In genomic region chr18:12862467-12862866, GRCh38 we compare ENCODE assay signal across 1 cellular context.
TF ChIP-seq lines count a peak whose summit lies in the region.

No MANE protein-coding gene starts in this region.

TF ChIP-seq in K562, 482 proteins besides CTCF, POLR2A, EP300 and RAD21 (continued from another document):
- TF ChIP-seq SFPQ (IDR thresholded peaks at IDR 0.05; ENCODE audit: low read depth, low read length), result no peak
- no peak for TF ChIP-seq ZBTB43 (CRISPR knock-in tag; IDR thresholded peaks at IDR 0.05)
- no peak for TF ChIP-seq GATA2 (CRISPR knock-in tag; IDR thresholded peaks at IDR 0.05)
- no peak for TF ChIP-seq TFAM (CRISPR knock-in tag; conservative IDR thresholded peaks at IDR 0.05)
- TF ChIP-seq RHOXF2B (CRISPR knock-in tag; conservative IDR thresholded peaks at IDR 0.05), result no peak
- TF ChIP-seq GTF2B (IDR thresholded peaks at IDR 0.05; ENCODE audit: extremely low read depth, insufficient read length), result no peak
- TF ChIP-seq CSDE1 (IDR thresholded peaks at IDR 0.05), result no peak
TF ChIP-seq in K562: peak in this region for 0.
